25 cellular contexts compared by ENCODE assay signal in genomic region chr2:121905201-121905600, GRCh38.
"Had no signal": no experiment of that assay in that cellular context is flagged by ENCODE, and none has a peak within 500 bp of the region (broad histone marks: within the 10 kb centered on the region; RNA-seq: fewer than 3 reads in every experiment).

No MANE protein-coding gene starts in this region.

- H3K27me3 Mint-ChIP-seq: stimulated activated naive CD8-positive, alpha-beta T cell treated with anti-CD3 and anti-CD28 coated beads, Interleukin-15, Interleukin-2, amounts not matched to agents 100 ng/mL and 50 ng/mL, for 24 hours had no signal

- DNase-seq: naive thymus-derived CD4-positive, alpha-beta T cell; natural killer cell; occipital lobe; pancreas; psoas muscle; right cardiac atrium; right lobe of liver; sigmoid colon; small intestine; stimulated activated CD4-positive, alpha-beta T cell treated with anti-CD3 and anti-CD28 coated beads, Interleukin-15, amount 100 ng/mL, for 24 hours; stimulated activated CD4-positive, alpha-beta T cell treated with anti-CD3 and anti-CD28 coated beads, Interleukin-2, amount 100 ng/mL, for 24 hours; stimulated activated CD4-positive, alpha-beta T cell treated with anti-CD3 and anti-CD28 coated beads, Interleukin-2, amount 100 ng/mL, for 48 hours; stimulated activated CD4-positive, alpha-beta T cell treated with anti-CD3 and anti-CD28 coated beads, Interleukin-4, amount 100 ng/mL, for 24 hours; stimulated activated naive B cell treated with anti-CD40 and anti-IgM and Interleukin-4, amounts not matched to agents 10 μg/mL and 1 μg/mL and 100 μg/mL, for 72 hours; stimulated activated naive CD4-positive, alpha-beta T cell treated with Interleukin-2 at 50 U/mL for 16 hours; stomach; thyroid gland; trophoblast cell; upper lobe of left lung had no signal

- H3K9me3 Mint-ChIP-seq: natural killer cell; nephron; stimulated activated effector memory CD8-positive, alpha-beta T cell treated with anti-CD3 and anti-CD28 coated beads, Interleukin-12 subunit alpha, Interleukin-12 subunit beta, amount 100 ng/mL, for 72 hours; stimulated activated naive B cell treated with anti-CD40 and anti-IgM and Interleukin-4, amounts not matched to agents 10 μg/mL and 1 μg/mL and 100 μg/mL, for 72 hours; stimulated activated naive CD8-positive, alpha-beta T cell treated with anti-CD3 and anti-CD28 coated beads, Interleukin-15, Interleukin-2, amounts not matched to agents 100 ng/mL and 50 ng/mL, for 24 hours had no signal

- H3K4me1 ChIP-seq: pancreas, psoas muscle, right lobe of liver, thyroid gland, upper lobe of left lung, vagina had no signal

- H3K27me3 ChIP-seq: pancreas, right lobe of liver, thyroid gland, tibial nerve, upper lobe of left lung, vagina had no signal

- H3K27ac Mint-ChIP-seq: natural killer cell; nephron; stimulated activated effector memory CD8-positive, alpha-beta T cell treated with anti-CD3 and anti-CD28 coated beads, Interleukin-12 subunit alpha, Interleukin-12 subunit beta, amount 100 ng/mL, for 72 hours; stimulated activated naive B cell treated with anti-CD40 and anti-IgM and Interleukin-4, amounts not matched to agents 10 μg/mL and 1 μg/mL and 100 μg/mL, for 72 hours; stimulated activated naive CD8-positive, alpha-beta T cell treated with anti-CD3 and anti-CD28 coated beads, Interleukin-15, Interleukin-2, amounts not matched to agents 100 ng/mL and 50 ng/mL, for 24 hours had no signal

- H3K9me3 ChIP-seq: pancreas, psoas muscle, right lobe of liver, sigmoid colon, stomach, thoracic aorta, thyroid gland, tibial nerve, upper lobe of left lung, vagina had no signal

- H3K4me1 Mint-ChIP-seq: naive thymus-derived CD4-positive, alpha-beta T cell; natural killer cell; stimulated activated effector memory CD8-positive, alpha-beta T cell treated with anti-CD3 and anti-CD28 coated beads, Interleukin-12 subunit alpha, Interleukin-12 subunit beta, amount 100 ng/mL, for 72 hours; stimulated activated naive B cell treated with anti-CD40 and anti-IgM and Interleukin-4, amounts not matched to agents 10 μg/mL and 1 μg/mL and 100 μg/mL, for 72 hours had no signal

- H3K36me3 ChIP-seq: pancreas, right lobe of liver, sigmoid colon, stomach, thoracic aorta, thyroid gland, tibial nerve, upper lobe of left lung, vagina had no signal

- H3K4me3 Mint-ChIP-seq: naive thymus-derived CD4-positive, alpha-beta T cell; natural killer cell; nephron; stimulated activated effector memory CD8-positive, alpha-beta T cell treated with anti-CD3 and anti-CD28 coated beads, Interleukin-12 subunit alpha, Interleukin-12 subunit beta, amount 100 ng/mL, for 72 hours; stimulated activated naive B cell treated with anti-CD40 and anti-IgM and Interleukin-4, amounts not matched to agents 10 μg/mL and 1 μg/mL and 100 μg/mL, for 72 hours; stimulated activated naive CD8-positive, alpha-beta T cell treated with anti-CD3 and anti-CD28 coated beads, Interleukin-15, Interleukin-2, amounts not matched to agents 100 ng/mL and 50 ng/mL, for 24 hours had no signal

- H3K27ac ChIP-seq: pancreas, psoas muscle, right lobe of liver, sigmoid colon, stomach, thoracic aorta, thyroid gland, tibial nerve, upper lobe of left lung, vagina had no signal

- H3K36me3 Mint-ChIP-seq: naive thymus-derived CD4-positive, alpha-beta T cell; natural killer cell; stimulated activated effector memory CD8-positive, alpha-beta T cell treated with anti-CD3 and anti-CD28 coated beads, Interleukin-12 subunit alpha, Interleukin-12 subunit beta, amount 100 ng/mL, for 72 hours; stimulated activated naive B cell treated with anti-CD40 and anti-IgM and Interleukin-4, amounts not matched to agents 10 μg/mL and 1 μg/mL and 100 μg/mL, for 72 hours had no signal

- H3K4me3 ChIP-seq: pancreas, psoas muscle, right lobe of liver, sigmoid colon, stomach, thoracic aorta, thyroid gland, tibial nerve, upper lobe of left lung, vagina had no signal
